Comparison of ENCODE assay signal across 8 cellular contexts in the genomic region with DNA sequence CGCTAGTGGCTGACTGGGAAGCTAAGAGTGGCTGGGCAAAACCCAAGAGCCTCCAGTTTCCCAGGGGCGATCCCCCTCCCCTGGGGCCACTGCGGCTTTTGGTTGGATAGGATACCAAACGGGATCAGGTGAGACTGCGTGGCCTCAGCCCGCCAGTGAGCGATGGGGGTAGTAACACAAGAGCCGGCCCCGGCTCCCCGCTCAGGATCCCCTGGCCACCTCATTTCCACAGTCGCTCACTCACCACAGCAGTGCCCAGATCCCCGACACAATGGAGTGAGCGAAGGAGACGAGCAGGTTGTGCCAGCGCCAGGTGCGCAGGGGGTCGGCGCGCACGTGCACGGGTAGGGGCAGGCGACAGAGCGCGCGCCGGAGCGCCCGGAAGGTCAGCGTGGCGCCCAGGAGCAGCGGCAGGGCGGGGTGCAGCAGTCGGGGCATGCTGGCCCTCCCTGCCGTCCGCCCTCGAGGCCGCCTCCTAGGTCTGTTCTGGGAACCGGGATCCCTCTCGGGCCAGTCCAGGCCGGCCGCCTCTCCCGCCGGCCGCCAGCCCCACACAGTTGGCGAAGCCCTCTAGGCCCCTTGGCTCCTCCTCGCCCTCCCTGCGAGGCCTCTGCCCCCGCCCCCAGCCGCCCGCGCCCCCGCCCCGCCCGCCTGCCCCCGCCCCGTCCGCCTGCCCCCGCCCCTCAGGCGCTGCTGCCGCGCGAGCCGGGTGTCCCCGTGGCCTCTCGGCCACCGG. TPM values are rescaled to one million over a fixed set of nuclear protein-coding genes. Genes with fewer than 3 reads are reported as not detected.
DNase-seq lines count a peak whose midpoint lies in the region; ATAC-seq and TF ChIP-seq lines count a peak whose summit lies in the region.

TSS of gene TLCD1 (minus strand) at position 574 of the 736 bp plus-strand sequence. CDS start at position 438, 136 bp downstream.

- peak; percentile 86 for DNase-seq in AG20443 (ENCODE audit: low spot score)
- peak; percentile 70 for DNase-seq in NCI-H1092 (lab: John Stamatoyannopoulos, UW)
- peak; percentile 69 for DNase-seq in astrocyte of the spinal cord (ENCODE audit: low read depth, low spot score)

- H3K4me1 ChIP-seq in skeletal muscle tissue (ENCODE audit: control insufficient read depth in 3 of 3, insufficient read depth in 3 of 3, low read length in 3 of 3), result peaks cover 41 to 49% (median 46%) of the 10 kb centered on the region in 3 donors

- ATAC-seq in GM19035 (IDR thresholded peaks at IDR 0.05; ENCODE audit: unreplicated experiment), result peak; percentile 4
- no peak for ATAC-seq in GM19463 (IDR thresholded peaks at IDR 0.05; ENCODE audit: unreplicated experiment)

- no peak for TF ChIP-seq CTCF in SU-DHL-6 (IDR thresholded peaks at IDR 0.05; ENCODE audit: insufficient read depth, low read length, poor library complexity, severe bottlenecking)
- TF ChIP-seq CTCF in astrocyte of the spinal cord (IDR thresholded peaks at IDR 0.05; ENCODE audit: low read depth, low read length), result no peak

- H3K27ac ChIP-seq in SU-DHL-6 (ENCODE audit: low read depth, low read length), result peak within 1 kb of the TSS; percentile 100
- peak within 1 kb of the TSS; percentile 25 for H3K27ac ChIP-seq in skeletal muscle tissue (ENCODE audit: low read depth, low read length)

- H3K79me2 ChIP-seq in SU-DHL-6 (ENCODE audit: insufficient read depth, low read length), result peaks cover 38% of the 10 kb centered on the region

- H3K9me2 ChIP-seq in SU-DHL-6 (replicated peaks; ENCODE audit: insufficient read depth, low read length), result no peaks in the 10 kb centered on the region

- H4K20me1 ChIP-seq in SU-DHL-6 (ENCODE audit: low read depth, low read length), result 0 out of 2 replicates have a peak, but pooled peaks cover 4% of the 10 kb centered on the region

- in situ Hi-C loops in astrocyte of the spinal cord (cut with HindIII; ENCODE audit: low sequenced_read_pairs), result no loop called here

- H3K4me2 ChIP-seq in SU-DHL-6 (ENCODE audit: low read depth, low read length, poor library complexity, severe bottlenecking), result peak within 1 kb of the TSS; percentile 97

- H3K9ac ChIP-seq in SU-DHL-6 (ENCODE audit: low read length) (peak within 1 kb of the TSS; percentile 82), skeletal muscle tissue (ENCODE audit: low read depth in 1 of 3, low read length in 3 of 3) (peak within 1 kb of the TSS; percentile 20 to 69 (median 62))

- H3K9me3 ChIP-seq in SU-DHL-6 (ENCODE audit: insufficient read depth, low read length) (no peaks in the 10 kb centered on the region), skeletal muscle tissue (ENCODE audit: control insufficient read depth in 3 of 3, low read length in 3 of 3) (no peaks in the 10 kb centered on the region)

- H3K27me3 ChIP-seq in SU-DHL-6 (ENCODE audit: low read length), result no peaks in the 10 kb centered on the region
- peaks cover 0 to 4% (median 0%) of the 10 kb centered on the region in 3 donors for H3K27me3 ChIP-seq in skeletal muscle tissue (ENCODE audit: control insufficient read depth in 3 of 3, insufficient read depth in 3 of 3, low read length in 3 of 3)

- peak within 1 kb of the TSS; percentile 22 for H2AFZ ChIP-seq in SU-DHL-6 (ENCODE audit: low read depth, low read length, severe bottlenecking)

- H3K4me3 ChIP-seq in SU-DHL-6 (ENCODE audit: insufficient read depth, low read length, poor library complexity, severe bottlenecking) (peak within 1 kb of the TSS; percentile 60), astrocyte of the spinal cord (ENCODE audit: low read depth, low read length) (peak within 1 kb of the TSS; percentile 61), iPS-11a (ENCODE audit: low read depth, low read length) (peak within 1 kb of the TSS; percentile 74), skeletal muscle tissue (ENCODE audit: low read length in 3 of 3) (peak within 1 kb of the TSS; percentile 68 to 73 (median 70))

- H3F3A ChIP-seq in SU-DHL-6 (ENCODE audit: insufficient read depth), result peaks cover 76% of the 10 kb centered on the region

- H3K36me3 ChIP-seq in SU-DHL-6 (ENCODE audit: low read length) (peaks cover 20% of the 10 kb centered on the region), skeletal muscle tissue (ENCODE audit: control insufficient read depth in 3 of 3, insufficient read depth in 3 of 3, low read length in 3 of 3) (peaks cover 28 to 31% (median 30%) of the 10 kb centered on the region in 3 donors)

RNA-seq across cellular contexts. Expression of gene TLCD1, which starts in this region (rescaled TPM):
- 1.6 TPM for total RNA-seq in skeletal muscle tissue
